In genomic region chr13:90760639-90761038, GRCh38 we compare ENCODE assay signal across 19 cellular contexts.
A peak's percentile ranks its signal among the peaks of the same experiment; 100 is the strongest.
DNase-seq lines count a peak whose midpoint lies in the region; ATAC-seq, FAIRE-seq and TF ChIP-seq lines count a peak whose summit lies in the region.
"Had no signal": no experiment of that assay in that cellular context is flagged by ENCODE, and none has a peak within 500 bp of the region (broad histone marks: within the 10 kb centered on the region; RNA-seq: fewer than 3 reads in every experiment).

No MANE protein-coding gene starts in this region.

- TF ChIP-seq CTCF in bronchial epithelial cell (IDR thresholded peaks at IDR 0.05; ENCODE audit: insufficient read depth, low read length, severe bottlenecking) (no peak), foreskin keratinocyte (conservative IDR thresholded peaks at IDR 0.05) (no peak)

- ATAC-seq in foreskin keratinocyte (peak; percentile 57), GM18498 (IDR thresholded peaks at IDR 0.05; ENCODE audit: unreplicated experiment) (no peak), GM18873 (IDR thresholded peaks at IDR 0.05; ENCODE audit: low FRiP score, unreplicated experiment) (no peak)
- ATAC-seq: CD8-positive, alpha-beta T cell; GM23338 had no signal

- no peak overlapping the region for H3K27ac ChIP-seq in foreskin keratinocyte
- H3K27ac ChIP-seq: BLaER1 treated with 17β-estradiol and CSF1 and Interleukin-3, amounts not matched to agents 10 nM and 100 nM; HL-60 had no signal

- H3K4me3 ChIP-seq in bronchial epithelial cell (ENCODE audit: low read depth, low read length), result no peak overlapping the region
- H3K4me3 ChIP-seq: BLaER1 treated with 17β-estradiol and CSF1 and Interleukin-3, amounts not matched to agents 10 nM and 100 nM; GM23338 had no signal

- H3K27me3 ChIP-seq in bronchial epithelial cell (ENCODE audit: control insufficient read depth, insufficient read depth, low read length) (no peaks in the 10 kb centered on the region), foreskin keratinocyte (no peaks in the 10 kb centered on the region)
- H3K27me3 ChIP-seq: BLaER1 treated with 17β-estradiol and CSF1 and Interleukin-3, amounts not matched to agents 10 nM and 100 nM had no signal

- DNase-seq in NCI-H345 (lab: John Stamatoyannopoulos, UW) (peak; percentile 2), NCI-H345 treated with DMSO at 0.1 percent for 48 hours (lab: John Stamatoyannopoulos, UW; ENCODE audit: unreplicated experiment) (no peak), NCI-H1048 (lab: John Stamatoyannopoulos, UW) (peak; percentile 28), bronchial epithelial cell (ENCODE audit: low read depth) (peak; percentile 81), foreskin keratinocyte (peak; percentile 26 to 57)
- DNase-seq in stimulated activated CD4-positive, alpha-beta T cell treated with anti-CD3 and anti-CD28 coated beads, Interleukin-15, amount 100 ng/mL, for 24 hours, result no peak
- DNase-seq: Calu3; CD8-positive, alpha-beta T cell; HCEC 1CT had no signal

- H3K4me1 ChIP-seq in foreskin keratinocyte, result peaks cover 4% of the 10 kb centered on the region

- FAIRE-seq in bronchial epithelial cell (lab: Jason Lieb, UNC), result no peak
- FAIRE-seq: G401.6, GM12891, GM18507, H54, HTR-8/SVneo had no signal

- H3K36me3 ChIP-seq in bronchial epithelial cell (ENCODE audit: control insufficient read depth, insufficient read depth, low read length), result no peaks in the 10 kb centered on the region
- H3K36me3 ChIP-seq: BLaER1 treated with 17β-estradiol and CSF1 and Interleukin-3, amounts not matched to agents 10 nM and 100 nM had no signal

Comparison
In these comparisons a context has a peak if more than half of its experiments do, and no peak if none do; other contexts are left out.
1. DNase-seq: peak in NCI-H345 (single experiment), NCI-H1048 (single experiment), bronchial epithelial cell (single experiment) and foreskin keratinocyte (2 of 2); none in NCI-H345 treated with DMSO at 0.1 percent for 48 hours (single experiment) and stimulated activated CD4-positive, alpha-beta T cell treated with anti-CD3 and anti-CD28 coated beads, Interleukin-15, amount 100 ng/mL, for 24 hours (single experiment).